ENCODE assay signal across 8 cellular contexts in the genomic region with DNA sequence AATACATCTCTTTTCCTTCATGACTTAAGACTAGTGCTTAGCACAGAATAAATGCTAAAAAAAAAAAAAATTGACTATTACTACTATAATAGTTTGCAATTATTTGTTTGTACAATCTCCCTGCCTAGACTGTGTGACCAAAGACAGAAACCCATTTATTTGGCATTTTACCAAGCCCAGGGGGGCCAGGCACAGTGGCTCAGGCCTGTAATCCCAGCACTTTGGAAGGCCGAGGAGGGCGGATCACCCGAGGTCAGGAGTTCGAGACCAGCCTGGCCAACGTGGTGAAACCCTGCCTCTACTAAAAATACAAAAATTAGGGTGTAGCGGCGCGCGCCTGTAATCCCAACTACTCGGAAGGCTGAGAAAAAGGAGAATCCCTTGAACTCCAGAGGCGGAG. TPM values are rescaled to one million over a fixed set of nuclear protein-coding genes. Genes with fewer than 3 reads are reported as not detected.
DNase-seq lines count a peak whose midpoint lies in the region; ATAC-seq, FAIRE-seq and TF ChIP-seq lines count a peak whose summit lies in the region.

No MANE protein-coding gene starts in this region.

- no peak for TF ChIP-seq CTCF in AG09309 (IDR thresholded peaks at IDR 0.05; ENCODE audit: control insufficient read depth, insufficient read depth, low read depth, low read length, missing control alignments)
- TF ChIP-seq CTCF in breast epithelium (IDR thresholded peaks at IDR 0.05) = no peak

- peak overlapping the region; percentile 60 to 98 (median 95) for H3K4me3 Mint-ChIP-seq in naive B cell

- no peaks in the 10 kb centered on the region for H3K9me3 ChIP-seq in HUES6 (ENCODE audit: control insufficient read depth, insufficient read depth, low read depth, low read length)
- H3K9me3 ChIP-seq in breast epithelium = no peaks in the 10 kb centered on the region

- intact Hi-C loops in breast epithelium (cut with DNase I; ENCODE audit: low total_unique reads) = loop anchor here (5.0 kb wide), 1 partner anchor 187 kb away; a partner anchor contains a TSS

- peak overlapping the region; percentile 46 for H3K9ac ChIP-seq in HUES6 (ENCODE audit: low read length)

- H3K4me3 ChIP-seq in AG09309 (ENCODE audit: control insufficient read depth, low read depth, low read length) (peak overlapping the region; percentile 85), HUES6 (ENCODE audit: low read depth, low read length) (peak overlapping the region; percentile 86), breast epithelium (peak overlapping the region; percentile 75 to 84 (median 76))

- ATAC-seq in naive B cell (ENCODE audit: low read depth in 2 of 2) (no peak), GM19463 (IDR thresholded peaks at IDR 0.05; ENCODE audit: unreplicated experiment) (no peak), HG03439 (IDR thresholded peaks at IDR 0.05; ENCODE audit: unreplicated experiment) (no peak)

- H3K4me1 ChIP-seq in HUES6 (ENCODE audit: control insufficient read depth, insufficient read depth, low read length) = peaks cover 34% of the 10 kb centered on the region
- H3K4me1 ChIP-seq in breast epithelium = peaks cover 3 to 10% of the 10 kb centered on the region in 2 donors

- peaks cover under 1 to 6% of the 10 kb centered on the region in 2 donors for H3K36me3 Mint-ChIP-seq in naive B cell

- no peaks in the 10 kb centered on the region for H3K9me3 Mint-ChIP-seq in naive B cell

- DNase-seq in AG09309 (ENCODE audit: low read depth) (no peak), breast epithelium (ENCODE audit: low spot score in 2 of 2) (no peak), naive B cell (no peak), RCC 7860 (ENCODE audit: low spot score) (no peak), 8988T (no peak)

- H3K36me3 ChIP-seq in HUES6 (ENCODE audit: control insufficient read depth, insufficient read depth, low read length) (no peaks in the 10 kb centered on the region; the same call in 1 of the 2 replicates), breast epithelium (no peaks in the 10 kb centered on the region)

- H3K27me3 ChIP-seq in HUES6 (ENCODE audit: control insufficient read depth, insufficient read depth, low read length) (no peaks in the 10 kb centered on the region), breast epithelium (no peaks in the 10 kb centered on the region)

- H3K27ac Mint-ChIP-seq in naive B cell = peak overlapping the region; percentile 28 to 96 (median 86)

- H3K4me1 Mint-ChIP-seq in naive B cell = peaks cover 23 to 49% (median 40%) of the 10 kb centered on the region in 3 donors

- H3K27me3 Mint-ChIP-seq in naive B cell = no peaks in the 10 kb centered on the region

- no peak for FAIRE-seq in RCC 7860 (lab: Jason Lieb, UNC)

- no peak for TF ChIP-seq POLR2A in breast epithelium (IDR thresholded peaks at IDR 0.05)

- no peak overlapping the region for H3K27ac ChIP-seq in HUES6 (ENCODE audit: low read depth, low read length)
- no peak overlapping the region for H3K27ac ChIP-seq in breast epithelium

RNA-seq across cellular contexts. Expression of a gene that starts 1.4 kb away (rescaled TPM):
- total RNA-seq in breast epithelium = 10 to 100 TPM; 22.0 to 37.9 (median 22.7) TPM
- 10 to 100 TPM; 19.3 to 30.2 (median 21.0) TPM for polyA plus RNA-seq in naive B cell (ENCODE audit: low read depth in 6 of 6)

RNA-seq across cellular contexts. Expression of a gene that starts 1.5 kb away (rescaled TPM):
- total RNA-seq in breast epithelium = 100 to 1,000 TPM in 1 of 3 donors, 10 to 100 TPM in 2; 82.9 to 114 (median 87.1) TPM
- 10 to 100 TPM; 23.7 to 54.1 (median 26.3) TPM for polyA plus RNA-seq in naive B cell (ENCODE audit: low read depth in 6 of 6)

RNA-seq across cellular contexts. Expression of a gene that starts 17.8 kb away (rescaled TPM):
- total RNA-seq in breast epithelium = 1 to 10 TPM; 1.2 to 5.1 (median 2.0) TPM
- polyA plus RNA-seq in naive B cell (ENCODE audit: low read depth in 6 of 6) = 1 to 10 TPM; 1.7 to 5.7 (median 3.3) TPM
